8 cellular contexts compared by ENCODE assay signal in genomic region chr10:132446661-132447445, GRCh38. TPM values are rescaled to one million over a fixed set of nuclear protein-coding genes. Genes with fewer than 3 reads are reported as not detected.
DNase-seq lines count a peak whose midpoint lies in the region; ATAC-seq and TF ChIP-seq lines count a peak whose summit lies in the region.

No MANE protein-coding gene starts in this region.

- H3K27me3 ChIP-seq in CD8-positive, alpha-beta T cell (ENCODE audit: insufficient read depth, low read length), result no peaks in the 10 kb centered on the region
- H3K27me3 ChIP-seq in tibial artery, result no peaks in the 10 kb centered on the region

- H3K27ac Mint-ChIP-seq in CD8-positive, alpha-beta T cell, result peak overlapping the region; percentile 98
- H3K27ac Mint-ChIP-seq in dendritic cell treated with granulocyte-macrophage colony-stimulating factor and Interleukin-4, amounts not matched to agents 40 ng/mL and 50 ng/mL, for 4 days, result peak overlapping the region; percentile 86
- peak overlapping the region; percentile 94 to 97 for H3K27ac Mint-ChIP-seq in natural killer cell

- H3K9me3 ChIP-seq in CD8-positive, alpha-beta T cell (ENCODE audit: low read length), result no peaks in the 10 kb centered on the region
- no peaks in the 10 kb centered on the region for H3K9me3 ChIP-seq in tibial artery

- no peaks in the 10 kb centered on the region for H3K36me3 ChIP-seq in CD8-positive, alpha-beta T cell (ENCODE audit: insufficient read depth, low read length)
- H3K36me3 ChIP-seq in tibial artery, result no peaks in the 10 kb centered on the region

- H3K4me1 ChIP-seq in CD8-positive, alpha-beta T cell (ENCODE audit: insufficient read depth, low read length), result peaks cover 59% of the 10 kb centered on the region
- H3K4me1 ChIP-seq in tibial artery, result peaks cover 0 to 22% (median 10%) of the 10 kb centered on the region in 4 donors

- intact Hi-C loops in CD8-positive, alpha-beta T cell (cut with DNase I, micrococcal nuclease), result loop anchor here (1.0 to 5.0 kb wide), 4 partner anchors 50 to 545 kb away; partner anchors contain the start of genes INPP5A (in 2 of the 2), PPP2R2D (in 1 of the 2), PWWP2B (in 1 of the 2) and STK32C (in 1 of the 2)
- intact Hi-C loops in dendritic cell treated with granulocyte-macrophage colony-stimulating factor and Interleukin-4, amounts not matched to agents 40 ng/mL and 50 ng/mL, for 4 days (cut with micrococcal nuclease), result loop anchor here (2.0 kb wide), 1 partner anchor 50 kb away; the partner anchor contains the start of gene PWWP2B
- intact Hi-C loops in natural killer cell (cut with micrococcal nuclease), result loop anchor here (1.0 to 5.0 kb wide), 4 partner anchors 26 to 112 kb away; partner anchors contain the start of gene INPP5A
- intact Hi-C loops in tibial artery (cut with DNase I; ENCODE audit: low total_unique reads), result no loop called here

- peak; percentile 31 to 80 (median 63) for DNase-seq in CD8-positive, alpha-beta T cell
- DNase-seq in NCI-H1092 (lab: John Stamatoyannopoulos, UW) (peak; percentile 19), natural killer cell (peak; percentile 48), tibial artery (no peak), globus pallidus (ENCODE audit: low spot score) (no peak)
- DNase-seq in activated CD4-positive, CD25-positive, alpha-beta regulatory T cell (lab: John Stamatoyannopoulos, UW), result peak; percentile 20 to 55 (median 44)

- H3K4me3 ChIP-seq in CD8-positive, alpha-beta T cell (ENCODE audit: low read depth, low read length), result peak overlapping the region; percentile 53
- H3K4me3 ChIP-seq in tibial artery, result no peak overlapping the region

- POLR2A ChIA-PET in CD8-positive, alpha-beta T cell (lab: Charles Lee), result interaction anchor here (0.8 to 2.0 kb wide), 2 partner anchors 17 to 49 kb away, joined by 4 to 12 read pairs; partner anchors contain the start of gene PWWP2B

- peak overlapping the region; percentile 71 for H3K4me3 Mint-ChIP-seq in CD8-positive, alpha-beta T cell
- peak overlapping the region; percentile 58 for H3K4me3 Mint-ChIP-seq in dendritic cell treated with granulocyte-macrophage colony-stimulating factor and Interleukin-4, amounts not matched to agents 40 ng/mL and 50 ng/mL, for 4 days
- H3K4me3 Mint-ChIP-seq in natural killer cell, result peak overlapping the region; percentile 83

- ATAC-seq in CD8-positive, alpha-beta T cell, result peak; percentile 36
- ATAC-seq in GM21619 (IDR thresholded peaks at IDR 0.05; ENCODE audit: unreplicated experiment), result peak; percentile 46
- ATAC-seq in natural killer cell, result peak; percentile 11 to 36 (median 11)

- peak overlapping the region; percentile 87 for H3K27ac ChIP-seq in CD8-positive, alpha-beta T cell (ENCODE audit: low read depth, low read length)
- H3K27ac ChIP-seq in tibial artery, result peak overlapping the region in 1 of 2 donors; percentile 50

- CTCF ChIA-PET in CD8-positive, alpha-beta T cell (lab: Charles Lee), result interaction anchor here (0.6 to 2.4 kb wide), 19 partner anchors 12 to 224 kb away, joined by 3 to 7 read pairs (median 3); partner anchors contain the start of gene STK32C

- no peaks in the 10 kb centered on the region for H3K27me3 Mint-ChIP-seq in CD8-positive, alpha-beta T cell (ENCODE audit: low read depth)
- H3K27me3 Mint-ChIP-seq in dendritic cell treated with granulocyte-macrophage colony-stimulating factor and Interleukin-4, amounts not matched to agents 40 ng/mL and 50 ng/mL, for 4 days, result no peaks in the 10 kb centered on the region
- H3K27me3 Mint-ChIP-seq in natural killer cell (ENCODE audit: low read depth in 2 of 2), result no peaks in the 10 kb centered on the region

- no peaks in the 10 kb centered on the region for H3K36me3 Mint-ChIP-seq in CD8-positive, alpha-beta T cell
- no peaks in the 10 kb centered on the region for H3K36me3 Mint-ChIP-seq in dendritic cell treated with granulocyte-macrophage colony-stimulating factor and Interleukin-4, amounts not matched to agents 40 ng/mL and 50 ng/mL, for 4 days (ENCODE audit: low read depth)
- no peaks in the 10 kb centered on the region for H3K36me3 Mint-ChIP-seq in natural killer cell

- H3K4me1 Mint-ChIP-seq in CD8-positive, alpha-beta T cell (ENCODE audit: low read depth), result peaks cover 52% of the 10 kb centered on the region
- H3K4me1 Mint-ChIP-seq in dendritic cell treated with granulocyte-macrophage colony-stimulating factor and Interleukin-4, amounts not matched to agents 40 ng/mL and 50 ng/mL, for 4 days (ENCODE audit: low read depth), result peaks cover 73% of the 10 kb centered on the region
- H3K4me1 Mint-ChIP-seq in natural killer cell, result peaks cover 14 to 64% of the 10 kb centered on the region in 2 donors

- peak; percentile 30 for TF ChIP-seq CTCF in CD8-positive, alpha-beta T cell (IDR thresholded peaks at IDR 0.05)
- TF ChIP-seq CTCF in natural killer cell (IDR thresholded peaks at IDR 0.05), result peak; percentile 41
- TF ChIP-seq CTCF in tibial artery (IDR thresholded peaks at IDR 0.05), result peak; percentile 16 to 18

- H3K9me3 Mint-ChIP-seq in CD8-positive, alpha-beta T cell, result no peaks in the 10 kb centered on the region
- H3K9me3 Mint-ChIP-seq in dendritic cell treated with granulocyte-macrophage colony-stimulating factor and Interleukin-4, amounts not matched to agents 40 ng/mL and 50 ng/mL, for 4 days, result no peaks in the 10 kb centered on the region
- H3K9me3 Mint-ChIP-seq in natural killer cell, result no peaks in the 10 kb centered on the region

RNA-seq across cellular contexts. Expression of gene PWWP2B, which starts 49.9 kb away (rescaled TPM):
- 10 to 100 TPM; 25.6 to 27.1 TPM for total RNA-seq in CD8-positive, alpha-beta T cell
- total RNA-seq in natural killer cell, result 10 to 100 TPM; 23.7 to 29.5 (median 24.4) TPM

Comparison
In these comparisons a context has a peak if more than half of its experiments do, and no peak if none do; other contexts are left out.
1. DNase-seq: peak in CD8-positive, alpha-beta T cell (7 of 7), NCI-H1092 (single experiment), activated CD4-positive, CD25-positive, alpha-beta regulatory T cell (4 of 4) and natural killer cell (single experiment); none in tibial artery (0 of 2) and globus pallidus (single experiment).
2. Peak in every context shown above with its lines, with median percentiles within 50 percentile points of each other: ATAC-seq, H3K27ac Mint-ChIP-seq, H3K4me3 Mint-ChIP-seq and CTCF ChIP-seq.